In genomic region chr4:73257242-73257994, GRCh38 we compare ENCODE assay signal across 8 cellular contexts. TPM values are rescaled to one million over a fixed set of nuclear protein-coding genes. Genes with fewer than 3 reads are reported as not detected.
DNase-seq lines count a peak whose midpoint lies in the region; ATAC-seq, FAIRE-seq and TF ChIP-seq lines count a peak whose summit lies in the region.

No MANE protein-coding gene starts in this region.

- peak overlapping the region; percentile 70 for H3K4me3 ChIP-seq in epithelial cell of esophagus (ENCODE audit: low read length)
- H3K4me3 ChIP-seq in mononuclear cell (ENCODE audit: low read length) = peak overlapping the region; percentile 96

- H3K9me3 ChIP-seq in mononuclear cell (ENCODE audit: low read depth, low read length) = no peaks in the 10 kb centered on the region

- peak; percentile 52 for DNase-seq in HS-5 (ENCODE audit: low read depth)
- DNase-seq in NK-92 treated with Interleukin-12 subunit alpha and Interleukin-12 subunit beta, amount 100 ng/mL, for 24 hours (lab: John Stamatoyannopoulos, UW) = peak; percentile 43
- peak; percentile 65 for DNase-seq in activated CD8-positive, alpha-beta memory T cell treated with anti-CD3 and anti-CD28 coated beads, Interleukin-2, amount 50 U/mL, for 4 hours
- DNase-seq in epithelial cell of esophagus (ENCODE audit: low read depth) = peak; percentile 87
- DNase-seq in stimulated activated CD8-positive, alpha-beta memory T cell treated with anti-CD3 and anti-CD28 coated beads, Interleukin-2, amount 100 ng/mL, for 48 hours (ENCODE audit: low read depth in 2 of 2) = peak; percentile 25 to 26

- TF ChIP-seq CTCF in epithelial cell of esophagus (IDR thresholded peaks at IDR 0.05; ENCODE audit: insufficient read depth, low read depth, low read length, missing control alignments) = peak; percentile 74

- H3K4me1 ChIP-seq in mononuclear cell (ENCODE audit: insufficient read depth, low read length) = peaks cover 41% of the 10 kb centered on the region

- ATAC-seq in GM18519 (IDR thresholded peaks at IDR 0.05; ENCODE audit: low FRiP score, unreplicated experiment) = peak; percentile 27

- no peaks in the 10 kb centered on the region for H3K27me3 ChIP-seq in mononuclear cell (ENCODE audit: insufficient read depth, low read length)

- FAIRE-seq in A204.1 (lab: Jason Lieb, UNC) = peak; percentile 93

RNA-seq across cellular contexts. Expression of gene ANKRD17, which starts 1.2 kb away (rescaled TPM):
- total RNA-seq in mononuclear cell = 34.4 TPM

Comparison
In these comparisons a context has a peak if more than half of its experiments do, and no peak if none do; other contexts are left out.
1. Peak in every context shown above with its lines: DNase-seq, ATAC-seq and H3K4me3 ChIP-seq.
2. DNase-seq: peak in every context shown above with its lines; median percentile 87 in epithelial cell of esophagus; 65 in activated CD8-positive, alpha-beta memory T cell treated with anti-CD3 and anti-CD28 coated beads, Interleukin-2, amount 50 U/mL, for 4 hours; 52 in HS-5; 43 in NK-92 treated with Interleukin-12 subunit alpha and Interleukin-12 subunit beta, amount 100 ng/mL, for 24 hours; 26 in stimulated activated CD8-positive, alpha-beta memory T cell treated with anti-CD3 and anti-CD28 coated beads, Interleukin-2, amount 100 ng/mL, for 48 hours.